1 cellular context compared by ENCODE assay signal in the genomic region with DNA sequence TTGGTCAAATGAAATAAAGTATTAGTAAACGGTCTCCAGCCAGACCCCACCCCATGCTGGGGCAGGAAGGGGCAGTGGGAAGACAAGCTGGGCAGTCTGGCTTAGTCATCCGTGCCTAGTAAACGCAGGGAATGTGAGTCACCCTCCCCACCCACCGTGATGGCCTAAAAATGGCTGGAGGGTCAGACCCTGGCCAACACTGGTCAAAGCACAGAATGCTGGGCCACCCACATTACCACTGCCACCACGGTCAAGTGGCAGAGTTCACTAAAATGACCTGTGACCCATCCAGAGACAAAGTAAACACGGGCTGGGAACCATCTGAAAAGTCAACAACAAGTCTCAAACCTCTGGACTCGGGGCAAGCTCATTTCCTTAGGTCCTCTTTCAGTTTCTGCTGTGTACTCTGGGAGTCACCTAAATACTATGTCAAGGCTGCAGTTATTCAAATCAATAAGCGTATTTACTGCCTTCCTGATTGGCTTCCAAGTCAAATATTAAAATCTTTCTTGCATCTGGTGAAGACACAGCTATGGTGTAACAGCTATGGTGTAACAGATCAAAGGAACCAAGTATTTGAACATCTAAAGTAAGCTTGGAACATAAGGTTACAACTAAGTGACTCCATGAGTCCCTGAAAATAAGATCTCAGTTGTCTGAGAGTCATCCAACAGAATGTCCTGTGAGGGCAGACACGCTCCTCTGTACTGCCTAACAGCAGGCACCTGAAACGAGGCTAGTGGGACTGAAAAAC.
A peak's percentile ranks its signal among the peaks of the same experiment; 100 is the strongest.
TF ChIP-seq lines count a peak whose summit lies in the region.

No MANE protein-coding gene starts in this region.

TF ChIP-seq in HepG2, 621 proteins besides CTCF, POLR2A, EP300 and RAD21 (continued from another document and continues in another):
- TF ChIP-seq, protein P1, sequence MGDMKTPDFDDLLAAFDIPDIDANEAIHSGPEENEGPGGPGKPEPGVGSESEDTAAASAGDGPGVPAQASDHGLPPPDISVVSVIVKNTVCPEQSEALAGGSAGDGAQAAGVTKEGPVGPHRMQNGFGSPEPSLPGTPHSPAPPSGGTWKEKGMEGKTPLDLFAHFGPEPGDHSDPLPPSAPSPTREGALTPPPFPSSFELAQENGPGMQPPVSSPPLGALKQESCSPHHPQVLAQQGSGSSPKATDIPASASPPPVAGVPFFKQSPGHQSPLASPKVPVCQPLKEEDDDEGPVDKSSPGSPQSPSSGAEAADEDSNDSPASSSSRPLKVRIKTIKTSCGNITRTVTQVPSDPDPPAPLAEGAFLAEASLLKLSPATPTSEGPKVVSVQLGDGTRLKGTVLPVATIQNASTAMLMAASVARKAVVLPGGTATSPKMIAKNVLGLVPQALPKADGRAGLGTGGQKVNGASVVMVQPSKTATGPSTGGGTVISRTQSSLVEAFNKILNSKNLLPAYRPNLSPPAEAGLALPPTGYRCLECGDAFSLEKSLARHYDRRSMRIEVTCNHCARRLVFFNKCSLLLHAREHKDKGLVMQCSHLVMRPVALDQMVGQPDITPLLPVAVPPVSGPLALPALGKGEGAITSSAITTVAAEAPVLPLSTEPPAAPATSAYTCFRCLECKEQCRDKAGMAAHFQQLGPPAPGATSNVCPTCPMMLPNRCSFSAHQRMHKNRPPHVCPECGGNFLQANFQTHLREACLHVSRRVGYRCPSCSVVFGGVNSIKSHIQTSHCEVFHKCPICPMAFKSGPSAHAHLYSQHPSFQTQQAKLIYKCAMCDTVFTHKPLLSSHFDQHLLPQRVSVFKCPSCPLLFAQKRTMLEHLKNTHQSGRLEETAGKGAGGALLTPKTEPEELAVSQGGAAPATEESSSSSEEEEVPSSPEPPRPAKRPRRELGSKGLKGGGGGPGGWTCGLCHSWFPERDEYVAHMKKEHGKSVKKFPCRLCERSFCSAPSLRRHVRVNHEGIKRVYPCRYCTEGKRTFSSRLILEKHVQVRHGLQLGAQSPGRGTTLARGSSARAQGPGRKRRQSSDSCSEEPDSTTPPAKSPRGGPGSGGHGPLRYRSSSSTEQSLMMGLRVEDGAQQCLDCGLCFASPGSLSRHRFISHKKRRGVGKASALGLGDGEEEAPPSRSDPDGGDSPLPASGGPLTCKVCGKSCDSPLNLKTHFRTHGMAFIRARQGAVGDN (CRISPR knock-in tag; IDR thresholded peaks at IDR 0.05), result peak; percentile 95
- no peak for TF ChIP-seq HNRNPLL (IDR thresholded peaks at IDR 0.05; ENCODE audit: low read depth, low read length, poor library complexity, severe bottlenecking)
- peak; percentile 93 for TF ChIP-seq FOXP1 (IDR thresholded peaks at IDR 0.05)
- TF ChIP-seq FOXP1 (CRISPR knock-in tag; IDR thresholded peaks at IDR 0.05), result peak; percentile 97
- no peak for TF ChIP-seq ZNF382 (CRISPR knock-in tag; IDR thresholded peaks at IDR 0.05; ENCODE audit: borderline replicate concordance)
- TF ChIP-seq, protein P2, sequence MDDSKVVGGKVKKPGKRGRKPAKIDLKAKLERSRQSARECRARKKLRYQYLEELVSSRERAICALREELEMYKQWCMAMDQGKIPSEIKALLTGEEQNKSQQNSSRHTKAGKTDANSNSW (CRISPR knock-in tag; IDR thresholded peaks at IDR 0.05; ENCODE audit: borderline replicate concordance), result no peak
- TF ChIP-seq ZNF367 (CRISPR knock-in tag; IDR thresholded peaks at IDR 0.05; ENCODE audit: borderline replicate concordance), result no peak
- TF ChIP-seq, protein P3, sequence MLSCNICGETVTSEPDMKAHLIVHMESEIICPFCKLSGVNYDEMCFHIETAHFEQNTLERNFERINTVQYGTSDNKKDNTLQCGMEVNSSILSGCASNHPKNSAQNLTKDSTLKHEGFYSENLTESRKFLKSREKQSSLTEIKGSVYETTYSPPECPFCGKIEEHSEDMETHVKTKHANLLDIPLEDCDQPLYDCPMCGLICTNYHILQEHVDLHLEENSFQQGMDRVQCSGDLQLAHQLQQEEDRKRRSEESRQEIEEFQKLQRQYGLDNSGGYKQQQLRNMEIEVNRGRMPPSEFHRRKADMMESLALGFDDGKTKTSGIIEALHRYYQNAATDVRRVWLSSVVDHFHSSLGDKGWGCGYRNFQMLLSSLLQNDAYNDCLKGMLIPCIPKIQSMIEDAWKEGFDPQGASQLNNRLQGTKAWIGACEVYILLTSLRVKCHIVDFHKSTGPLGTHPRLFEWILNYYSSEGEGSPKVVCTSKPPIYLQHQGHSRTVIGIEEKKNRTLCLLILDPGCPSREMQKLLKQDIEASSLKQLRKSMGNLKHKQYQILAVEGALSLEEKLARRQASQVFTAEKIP (CRISPR knock-in tag; IDR thresholded peaks at IDR 0.05; ENCODE audit: borderline replicate concordance), result no peak
- no peak for TF ChIP-seq HDAC6 (IDR thresholded peaks at IDR 0.05; ENCODE audit: low read depth, low read length)
- peak; percentile 95 for TF ChIP-seq TBX3 (IDR thresholded peaks at IDR 0.05; ENCODE audit: borderline replicate concordance)
- TF ChIP-seq ZNF484 (CRISPR knock-in tag; IDR thresholded peaks at IDR 0.05; ENCODE audit: borderline replicate concordance, low read depth), result no peak
- TF ChIP-seq ZNF333 (CRISPR knock-in tag; IDR thresholded peaks at IDR 0.05; ENCODE audit: borderline replicate concordance), result no peak; the same call in 1 of the 2 replicates
- TF ChIP-seq, protein P4, sequence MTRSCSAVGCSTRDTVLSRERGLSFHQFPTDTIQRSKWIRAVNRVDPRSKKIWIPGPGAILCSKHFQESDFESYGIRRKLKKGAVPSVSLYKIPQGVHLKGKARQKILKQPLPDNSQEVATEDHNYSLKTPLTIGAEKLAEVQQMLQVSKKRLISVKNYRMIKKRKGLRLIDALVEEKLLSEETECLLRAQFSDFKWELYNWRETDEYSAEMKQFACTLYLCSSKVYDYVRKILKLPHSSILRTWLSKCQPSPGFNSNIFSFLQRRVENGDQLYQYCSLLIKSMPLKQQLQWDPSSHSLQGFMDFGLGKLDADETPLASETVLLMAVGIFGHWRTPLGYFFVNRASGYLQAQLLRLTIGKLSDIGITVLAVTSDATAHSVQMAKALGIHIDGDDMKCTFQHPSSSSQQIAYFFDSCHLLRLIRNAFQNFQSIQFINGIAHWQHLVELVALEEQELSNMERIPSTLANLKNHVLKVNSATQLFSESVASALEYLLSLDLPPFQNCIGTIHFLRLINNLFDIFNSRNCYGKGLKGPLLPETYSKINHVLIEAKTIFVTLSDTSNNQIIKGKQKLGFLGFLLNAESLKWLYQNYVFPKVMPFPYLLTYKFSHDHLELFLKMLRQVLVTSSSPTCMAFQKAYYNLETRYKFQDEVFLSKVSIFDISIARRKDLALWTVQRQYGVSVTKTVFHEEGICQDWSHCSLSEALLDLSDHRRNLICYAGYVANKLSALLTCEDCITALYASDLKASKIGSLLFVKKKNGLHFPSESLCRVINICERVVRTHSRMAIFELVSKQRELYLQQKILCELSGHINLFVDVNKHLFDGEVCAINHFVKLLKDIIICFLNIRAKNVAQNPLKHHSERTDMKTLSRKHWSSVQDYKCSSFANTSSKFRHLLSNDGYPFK (CRISPR knock-in tag; IDR thresholded peaks at IDR 0.05; ENCODE audit: borderline replicate concordance), result no peak
- TF ChIP-seq ZNF598 (CRISPR knock-in tag; IDR thresholded peaks at IDR 0.05; ENCODE audit: borderline replicate concordance), result 0 out of 2 replicates have a peak, but pooled peaks have one; percentile 43
- TF ChIP-seq, protein P5, sequence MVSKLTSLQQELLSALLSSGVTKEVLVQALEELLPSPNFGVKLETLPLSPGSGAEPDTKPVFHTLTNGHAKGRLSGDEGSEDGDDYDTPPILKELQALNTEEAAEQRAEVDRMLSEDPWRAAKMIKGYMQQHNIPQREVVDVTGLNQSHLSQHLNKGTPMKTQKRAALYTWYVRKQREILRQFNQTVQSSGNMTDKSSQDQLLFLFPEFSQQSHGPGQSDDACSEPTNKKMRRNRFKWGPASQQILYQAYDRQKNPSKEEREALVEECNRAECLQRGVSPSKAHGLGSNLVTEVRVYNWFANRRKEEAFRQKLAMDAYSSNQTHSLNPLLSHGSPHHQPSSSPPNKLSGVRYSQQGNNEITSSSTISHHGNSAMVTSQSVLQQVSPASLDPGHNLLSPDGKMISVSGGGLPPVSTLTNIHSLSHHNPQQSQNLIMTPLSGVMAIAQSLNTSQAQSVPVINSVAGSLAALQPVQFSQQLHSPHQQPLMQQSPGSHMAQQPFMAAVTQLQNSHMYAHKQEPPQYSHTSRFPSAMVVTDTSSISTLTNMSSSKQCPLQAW (CRISPR knock-in tag; IDR thresholded peaks at IDR 0.05), result peak; percentile 92
- TF ChIP-seq BRD4 (CRISPR knock-in tag; IDR thresholded peaks at IDR 0.05), result peak; percentile 62; the same call in 1 of the 2 replicates
- TF ChIP-seq LCORL (IDR thresholded peaks at IDR 0.05), result peak; percentile 74
- TF ChIP-seq LCORL (CRISPR knock-in tag; IDR thresholded peaks at IDR 0.05), result peak; percentile 98
- TF ChIP-seq, protein P6, sequence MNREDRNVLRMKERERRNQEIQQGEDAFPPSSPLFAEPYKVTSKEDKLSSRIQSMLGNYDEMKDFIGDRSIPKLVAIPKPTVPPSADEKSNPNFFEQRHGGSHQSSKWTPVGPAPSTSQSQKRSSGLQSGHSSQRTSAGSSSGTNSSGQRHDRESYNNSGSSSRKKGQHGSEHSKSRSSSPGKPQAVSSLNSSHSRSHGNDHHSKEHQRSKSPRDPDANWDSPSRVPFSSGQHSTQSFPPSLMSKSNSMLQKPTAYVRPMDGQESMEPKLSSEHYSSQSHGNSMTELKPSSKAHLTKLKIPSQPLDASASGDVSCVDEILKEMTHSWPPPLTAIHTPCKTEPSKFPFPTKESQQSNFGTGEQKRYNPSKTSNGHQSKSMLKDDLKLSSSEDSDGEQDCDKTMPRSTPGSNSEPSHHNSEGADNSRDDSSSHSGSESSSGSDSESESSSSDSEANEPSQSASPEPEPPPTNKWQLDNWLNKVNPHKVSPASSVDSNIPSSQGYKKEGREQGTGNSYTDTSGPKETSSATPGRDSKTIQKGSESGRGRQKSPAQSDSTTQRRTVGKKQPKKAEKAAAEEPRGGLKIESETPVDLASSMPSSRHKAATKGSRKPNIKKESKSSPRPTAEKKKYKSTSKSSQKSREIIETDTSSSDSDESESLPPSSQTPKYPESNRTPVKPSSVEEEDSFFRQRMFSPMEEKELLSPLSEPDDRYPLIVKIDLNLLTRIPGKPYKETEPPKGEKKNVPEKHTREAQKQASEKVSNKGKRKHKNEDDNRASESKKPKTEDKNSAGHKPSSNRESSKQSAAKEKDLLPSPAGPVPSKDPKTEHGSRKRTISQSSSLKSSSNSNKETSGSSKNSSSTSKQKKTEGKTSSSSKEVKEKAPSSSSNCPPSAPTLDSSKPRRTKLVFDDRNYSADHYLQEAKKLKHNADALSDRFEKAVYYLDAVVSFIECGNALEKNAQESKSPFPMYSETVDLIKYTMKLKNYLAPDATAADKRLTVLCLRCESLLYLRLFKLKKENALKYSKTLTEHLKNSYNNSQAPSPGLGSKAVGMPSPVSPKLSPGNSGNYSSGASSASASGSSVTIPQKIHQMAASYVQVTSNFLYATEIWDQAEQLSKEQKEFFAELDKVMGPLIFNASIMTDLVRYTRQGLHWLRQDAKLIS (CRISPR knock-in tag; IDR thresholded peaks at IDR 0.05), result no peak; the same call in 1 of the 2 replicates
- TF ChIP-seq FIP1L1 (IDR thresholded peaks at IDR 0.05; ENCODE audit: borderline replicate concordance, insufficient read depth, low read depth, low read length), result no peak
- no peak for TF ChIP-seq ZNF17 (CRISPR knock-in tag; IDR thresholded peaks at IDR 0.05)
- TF ChIP-seq ZKSCAN8 (CRISPR knock-in tag; IDR thresholded peaks at IDR 0.05; ENCODE audit: borderline replicate concordance), result peak; percentile 94
- TF ChIP-seq RARA (CRISPR knock-in tag; IDR thresholded peaks at IDR 0.05), result peak; percentile 99
- TF ChIP-seq ZNF343 (CRISPR knock-in tag; IDR thresholded peaks at IDR 0.05), result peak; percentile 57; the same call in 1 of the 2 replicates
- TF ChIP-seq, protein P7, sequence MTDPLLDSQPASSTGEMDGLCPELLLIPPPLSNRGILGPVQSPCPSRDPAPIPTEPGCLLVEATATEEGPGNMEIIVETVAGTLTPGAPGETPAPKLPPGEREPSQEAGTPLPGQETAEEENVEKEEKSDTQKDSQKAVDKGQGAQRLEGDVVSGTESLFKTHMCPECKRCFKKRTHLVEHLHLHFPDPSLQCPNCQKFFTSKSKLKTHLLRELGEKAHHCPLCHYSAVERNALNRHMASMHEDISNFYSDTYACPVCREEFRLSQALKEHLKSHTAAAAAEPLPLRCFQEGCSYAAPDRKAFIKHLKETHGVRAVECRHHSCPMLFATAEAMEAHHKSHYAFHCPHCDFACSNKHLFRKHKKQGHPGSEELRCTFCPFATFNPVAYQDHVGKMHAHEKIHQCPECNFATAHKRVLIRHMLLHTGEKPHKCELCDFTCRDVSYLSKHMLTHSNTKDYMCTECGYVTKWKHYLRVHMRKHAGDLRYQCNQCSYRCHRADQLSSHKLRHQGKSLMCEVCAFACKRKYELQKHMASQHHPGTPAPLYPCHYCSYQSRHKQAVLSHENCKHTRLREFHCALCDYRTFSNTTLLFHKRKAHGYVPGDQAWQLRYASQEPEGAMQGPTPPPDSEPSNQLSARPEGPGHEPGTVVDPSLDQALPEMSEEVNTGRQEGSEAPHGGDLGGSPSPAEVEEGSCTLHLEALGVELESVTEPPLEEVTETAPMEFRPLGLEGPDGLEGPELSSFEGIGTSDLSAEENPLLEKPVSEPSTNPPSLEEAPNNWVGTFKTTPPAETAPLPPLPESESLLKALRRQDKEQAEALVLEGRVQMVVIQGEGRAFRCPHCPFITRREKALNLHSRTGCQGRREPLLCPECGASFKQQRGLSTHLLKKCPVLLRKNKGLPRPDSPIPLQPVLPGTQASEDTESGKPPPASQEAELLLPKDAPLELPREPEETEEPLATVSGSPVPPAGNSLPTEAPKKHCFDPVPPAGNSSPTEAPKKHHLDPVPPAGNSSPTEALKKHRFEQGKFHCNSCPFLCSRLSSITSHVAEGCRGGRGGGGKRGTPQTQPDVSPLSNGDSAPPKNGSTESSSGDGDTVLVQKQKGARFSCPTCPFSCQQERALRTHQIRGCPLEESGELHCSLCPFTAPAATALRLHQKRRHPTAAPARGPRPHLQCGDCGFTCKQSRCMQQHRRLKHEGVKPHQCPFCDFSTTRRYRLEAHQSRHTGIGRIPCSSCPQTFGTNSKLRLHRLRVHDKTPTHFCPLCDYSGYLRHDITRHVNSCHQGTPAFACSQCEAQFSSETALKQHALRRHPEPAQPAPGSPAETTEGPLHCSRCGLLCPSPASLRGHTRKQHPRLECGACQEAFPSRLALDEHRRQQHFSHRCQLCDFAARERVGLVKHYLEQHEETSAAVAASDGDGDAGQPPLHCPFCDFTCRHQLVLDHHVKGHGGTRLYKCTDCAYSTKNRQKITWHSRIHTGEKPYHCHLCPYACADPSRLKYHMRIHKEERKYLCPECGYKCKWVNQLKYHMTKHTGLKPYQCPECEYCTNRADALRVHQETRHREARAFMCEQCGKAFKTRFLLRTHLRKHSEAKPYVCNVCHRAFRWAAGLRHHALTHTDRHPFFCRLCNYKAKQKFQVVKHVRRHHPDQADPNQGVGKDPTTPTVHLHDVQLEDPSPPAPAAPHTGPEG (CRISPR knock-in tag; IDR thresholded peaks at IDR 0.05), result peak; percentile 65
- TF ChIP-seq ZNF780A (CRISPR knock-in tag; IDR thresholded peaks at IDR 0.05), result peak; percentile 81; the same call in 1 of the 2 replicates
- TF ChIP-seq KDM3A (CRISPR knock-in tag; IDR thresholded peaks at IDR 0.05; ENCODE audit: low read depth), result peak; percentile 58; the same call in 1 of the 2 replicates
- TF ChIP-seq ZNF652 (CRISPR knock-in tag; IDR thresholded peaks at IDR 0.05; ENCODE audit: borderline replicate concordance, low read depth), result peak; percentile 65; the same call in 1 of the 2 replicates
- peak; percentile 81; the same call in 1 of the 2 replicates for TF ChIP-seq ZNF709 (CRISPR knock-in tag; IDR thresholded peaks at IDR 0.05)
- TF ChIP-seq HNRNPUL1 (IDR thresholded peaks at IDR 0.05; ENCODE audit: low read depth, low read length), result no peak
- TF ChIP-seq TCF7L2 (IDR thresholded peaks at IDR 0.05; ENCODE audit: low read depth, low read length), result peak; percentile 97
- TF ChIP-seq TP53 (CRISPR knock-in tag; conservative IDR thresholded peaks at IDR 0.05), result no peak; the same call in 1 of the 2 replicates
